8 cellular contexts compared by ENCODE assay signal in the genomic region with DNA sequence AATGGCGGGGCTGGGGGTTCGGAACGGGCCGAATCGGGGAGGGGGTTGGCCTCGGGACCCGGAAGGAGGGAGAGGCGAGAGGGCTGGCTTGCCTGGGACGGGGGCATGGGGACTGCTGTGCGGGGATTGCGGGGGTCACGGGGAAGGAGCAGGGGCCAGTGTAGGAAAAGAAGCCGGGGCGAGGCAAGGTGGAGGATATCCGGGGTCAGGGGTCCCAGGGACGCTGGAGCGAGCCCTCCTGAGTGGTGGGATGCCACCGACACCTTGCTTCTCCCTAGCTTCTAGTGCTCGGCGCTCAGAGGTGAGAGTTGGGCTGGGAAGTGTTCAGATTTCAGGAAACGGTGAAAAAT. TPM values are rescaled to one million over a fixed set of nuclear protein-coding genes. Genes with fewer than 3 reads are reported as not detected.
A peak's percentile ranks its signal among the peaks of the same experiment; 100 is the strongest.
DNase-seq lines count a peak whose midpoint lies in the region; ATAC-seq, FAIRE-seq and TF ChIP-seq lines count a peak whose summit lies in the region.

No MANE protein-coding gene starts in this region.

- H3K4me3 ChIP-seq in BLaER1 treated with 17β-estradiol and CSF1 and Interleukin-3, amounts not matched to agents 10 nM and 100 nM = peak overlapping the region; percentile 75 to 91 (median 85)
- H3K4me3 ChIP-seq in MG63 = peak overlapping the region; percentile 56
- peak overlapping the region; percentile 59 for H3K4me3 ChIP-seq in ectodermal cell (ENCODE audit: insufficient read depth, low read depth, low read length)
- H3K4me3 ChIP-seq in neural cell (ENCODE audit: low read length) = peak overlapping the region; percentile 100

- no peak for ATAC-seq in HG03521 (IDR thresholded peaks at IDR 0.05; ENCODE audit: unreplicated experiment)

- H3K9me2 ChIP-seq in neural cell (ENCODE audit: insufficient read depth, low read length) = no peaks in the 10 kb centered on the region

- peaks cover 16 to 32% (median 26%) of the 10 kb centered on the region in 11 experiments for H3K27me3 ChIP-seq in BLaER1 treated with 17β-estradiol and CSF1 and Interleukin-3, amounts not matched to agents 10 nM and 100 nM
- H3K27me3 ChIP-seq in MG63 (peaks cover 4% of the 10 kb centered on the region; the same call in 1 of the 2 replicates), ectodermal cell (ENCODE audit: control insufficient read depth, insufficient read depth, low read length, poor library complexity, severe bottlenecking) (peaks cover 22% of the 10 kb centered on the region), neural cell (ENCODE audit: insufficient read depth, low read depth, low read length) (no peaks in the 10 kb centered on the region)

- no peak for TF ChIP-seq EP300 in neural cell (conservative IDR thresholded peaks at IDR 0.05; ENCODE audit: poor library complexity, severe bottlenecking)

- FAIRE-seq in RCC 7860 (lab: Jason Lieb, UNC) = no peak

- no peaks in the 10 kb centered on the region for H3F3A ChIP-seq in neural cell (ENCODE audit: insufficient read depth, low read length, poor library complexity, severe bottlenecking)

- H3K27ac ChIP-seq in BLaER1 treated with 17β-estradiol and CSF1 and Interleukin-3, amounts not matched to agents 10 nM and 100 nM = peak overlapping the region; percentile 35 to 80 (median 70); a peak in 19 of 22 replicates
- H3K27ac ChIP-seq in ectodermal cell (ENCODE audit: insufficient read depth, low read depth, low read length, poor library complexity, severe bottlenecking) (no peak overlapping the region), neural cell (ENCODE audit: low read length) (peak overlapping the region; percentile 76)

- H2AFZ ChIP-seq in neural cell (ENCODE audit: low read depth, low read length) = peak overlapping the region; percentile 85

- peaks cover 18% of the 10 kb centered on the region for H3K79me2 ChIP-seq in neural cell (replicated peaks; ENCODE audit: insufficient read depth, low read length)

- 1% methylated on average over 21 of the region's 21 CpGs for WGBS in ectodermal cell, 2 experiments

- DNase-seq in MG63 = no peak
- no peak for DNase-seq in NOMO-1 treated with DMSO at 0.1 percent for 48 hours (lab: John Stamatoyannopoulos, UW; ENCODE audit: unreplicated experiment)
- DNase-seq in AG08396 (ENCODE audit: low spot score) = no peak
- DNase-seq in RCC 7860 (ENCODE audit: low spot score) = no peak

- peak overlapping the region; percentile 88 to 100 (median 100) for H3K4me2 ChIP-seq in BLaER1 treated with 17β-estradiol and CSF1 and Interleukin-3, amounts not matched to agents 10 nM and 100 nM
- peak overlapping the region; percentile 76 for H3K4me2 ChIP-seq in neural cell (ENCODE audit: low read length)

- H3K36me3 ChIP-seq in BLaER1 treated with 17β-estradiol and CSF1 and Interleukin-3, amounts not matched to agents 10 nM and 100 nM = no peaks in the 10 kb centered on the region
- H3K36me3 ChIP-seq in MG63 = no peaks in the 10 kb centered on the region
- H3K36me3 ChIP-seq in ectodermal cell (ENCODE audit: control insufficient read depth, insufficient read depth, low read length) = no peaks in the 10 kb centered on the region
- no peaks in the 10 kb centered on the region for H3K36me3 ChIP-seq in neural cell (ENCODE audit: insufficient read depth, low read length)

- H3K4me1 ChIP-seq in BLaER1 treated with 17β-estradiol and CSF1 and Interleukin-3, amounts not matched to agents 10 nM and 100 nM = peaks cover 28 to 81% (median 80%) of the 10 kb centered on the region in 10 experiments
- peaks cover 10% of the 10 kb centered on the region for H3K4me1 ChIP-seq in ectodermal cell (ENCODE audit: control insufficient read depth, insufficient read depth, low read length)

- TF ChIP-seq RAD21 in neural cell (conservative IDR thresholded peaks at IDR 0.05) = no peak

- peak overlapping the region; percentile 77 to 88 (median 84) for H3K9ac ChIP-seq in BLaER1 treated with 17β-estradiol and CSF1 and Interleukin-3, amounts not matched to agents 10 nM and 100 nM
- peak overlapping the region; percentile 88 for H3K9ac ChIP-seq in neural cell (ENCODE audit: low read length)

- H3K9me3 ChIP-seq in BLaER1 treated with 17β-estradiol and CSF1 and Interleukin-3, amounts not matched to agents 10 nM and 100 nM (replicated peaks in 1 of 11) = no peaks in the 10 kb centered on the region
- H3K9me3 ChIP-seq in MG63 (no peaks in the 10 kb centered on the region), ectodermal cell (ENCODE audit: control insufficient read depth, low read length) (no peaks in the 10 kb centered on the region), neural cell (ENCODE audit: low read length) (no peaks in the 10 kb centered on the region)

- H4K20me1 ChIP-seq in BLaER1 treated with 17β-estradiol and CSF1 and Interleukin-3, amounts not matched to agents 10 nM and 100 nM = peaks cover 0 to 38% (median 23%) of the 10 kb centered on the region in 11 experiments; a peak in 15 of 22 replicates
- no peaks in the 10 kb centered on the region for H4K20me1 ChIP-seq in neural cell (ENCODE audit: insufficient read depth)

- TF ChIP-seq CTCF in neural cell (IDR thresholded peaks at IDR 0.05; ENCODE audit: poor library complexity, severe bottlenecking) = no peak

TF ChIP-seq in neural cell, 6 proteins besides CTCF, POLR2A, EP300 and RAD21:
- peak; percentile 22 for TF ChIP-seq TAF1 (IDR thresholded peaks at IDR 0.05; ENCODE audit: low read depth)
- TF ChIP-seq, protein P1, sequence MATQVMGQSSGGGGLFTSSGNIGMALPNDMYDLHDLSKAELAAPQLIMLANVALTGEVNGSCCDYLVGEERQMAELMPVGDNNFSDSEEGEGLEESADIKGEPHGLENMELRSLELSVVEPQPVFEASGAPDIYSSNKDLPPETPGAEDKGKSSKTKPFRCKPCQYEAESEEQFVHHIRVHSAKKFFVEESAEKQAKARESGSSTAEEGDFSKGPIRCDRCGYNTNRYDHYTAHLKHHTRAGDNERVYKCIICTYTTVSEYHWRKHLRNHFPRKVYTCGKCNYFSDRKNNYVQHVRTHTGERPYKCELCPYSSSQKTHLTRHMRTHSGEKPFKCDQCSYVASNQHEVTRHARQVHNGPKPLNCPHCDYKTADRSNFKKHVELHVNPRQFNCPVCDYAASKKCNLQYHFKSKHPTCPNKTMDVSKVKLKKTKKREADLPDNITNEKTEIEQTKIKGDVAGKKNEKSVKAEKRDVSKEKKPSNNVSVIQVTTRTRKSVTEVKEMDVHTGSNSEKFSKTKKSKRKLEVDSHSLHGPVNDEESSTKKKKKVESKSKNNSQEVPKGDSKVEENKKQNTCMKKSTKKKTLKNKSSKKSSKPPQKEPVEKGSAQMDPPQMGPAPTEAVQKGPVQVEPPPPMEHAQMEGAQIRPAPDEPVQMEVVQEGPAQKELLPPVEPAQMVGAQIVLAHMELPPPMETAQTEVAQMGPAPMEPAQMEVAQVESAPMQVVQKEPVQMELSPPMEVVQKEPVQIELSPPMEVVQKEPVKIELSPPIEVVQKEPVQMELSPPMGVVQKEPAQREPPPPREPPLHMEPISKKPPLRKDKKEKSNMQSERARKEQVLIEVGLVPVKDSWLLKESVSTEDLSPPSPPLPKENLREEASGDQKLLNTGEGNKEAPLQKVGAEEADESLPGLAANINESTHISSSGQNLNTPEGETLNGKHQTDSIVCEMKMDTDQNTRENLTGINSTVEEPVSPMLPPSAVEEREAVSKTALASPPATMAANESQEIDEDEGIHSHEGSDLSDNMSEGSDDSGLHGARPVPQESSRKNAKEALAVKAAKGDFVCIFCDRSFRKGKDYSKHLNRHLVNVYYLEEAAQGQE (IDR thresholded peaks at IDR 0.05; ENCODE audit: borderline replicate concordance) = no peak

RNA-seq across cellular contexts. Expression of a gene that starts 0.4 kb away (rescaled TPM):
- 15.2 and 16.2 TPM in 2 replicates for total RNA-seq in MG63 (2014; rRNA removed; shearing (Covaris generic); ENCODE audit: low replicate concordance)
- polyA plus RNA-seq in ectodermal cell (2013, experiment 1 of 4) = 20.0 TPM
- polyA plus RNA-seq in ectodermal cell (2013, experiment 2 of 4) = 29.6 TPM
- 17.2 TPM for polyA plus RNA-seq in ectodermal cell (2013, experiment 3 of 4)
- 18.5 TPM for polyA plus RNA-seq in ectodermal cell (2013, experiment 4 of 4)
- polyA plus RNA-seq in neural cell = 19.2 and 32.3 TPM in 2 replicates
- 36.0 and 45.5 TPM in 2 replicates for polyA minus RNA-seq in neural cell

RNA-seq across cellular contexts. Expression of a gene that starts 35.9 kb away (rescaled TPM):
- total RNA-seq in MG63 (2014; rRNA removed; shearing (Covaris generic); ENCODE audit: low replicate concordance) = 1,157 and 1,275 TPM in 2 replicates
- polyA plus RNA-seq in ectodermal cell (2013, experiment 1 of 4) = 462 TPM
- polyA plus RNA-seq in ectodermal cell (2013, experiment 2 of 4) = 419 TPM
- 346 TPM for polyA plus RNA-seq in ectodermal cell (2013, experiment 3 of 4)
- polyA plus RNA-seq in ectodermal cell (2013, experiment 4 of 4) = 367 TPM
- 16.1 and 17.0 TPM in 2 replicates for polyA plus RNA-seq in neural cell
- 4.9 TPM in 2 replicates for polyA minus RNA-seq in neural cell
